ENCODE assay signal across 36 cellular contexts in the genomic region with DNA sequence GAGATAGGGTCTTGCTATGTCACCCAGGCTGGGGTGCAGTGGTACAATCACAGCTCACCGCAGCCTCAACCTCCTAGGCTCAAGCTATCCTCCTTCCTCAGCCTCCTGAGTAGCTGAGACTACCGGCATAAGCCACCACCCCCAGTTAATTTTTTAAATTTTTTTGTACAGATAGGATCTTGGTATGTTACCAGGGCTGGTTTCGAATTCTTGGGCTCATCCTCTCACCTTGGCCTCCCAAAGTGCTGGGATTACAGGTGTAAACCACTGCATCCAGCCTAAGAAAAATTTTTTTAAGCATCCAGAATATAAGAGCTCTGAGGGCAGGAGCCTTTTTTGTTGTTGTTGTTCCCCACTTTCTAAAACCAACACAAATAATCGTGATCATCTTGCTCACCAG.
"Had no signal": no experiment of that assay in that cellular context is flagged by ENCODE, and none has a peak within 500 bp of the region (broad histone marks: within the 10 kb centered on the region; RNA-seq: fewer than 3 reads in every experiment).

No MANE protein-coding gene starts in this region.

- H3K9ac ChIP-seq: KMS-11 had no signal

- H3K4me2 ChIP-seq: KMS-11 had no signal

- H3K9me3 ChIP-seq: MG63 had no signal

- DNase-seq: Karpas-422, Kasumi-1, KG1, MG63, MM.1S, MV-4-11, NCI-H1048, NCI-H1092, NCI-H1092 treated with DMSO at 0.1 percent for 48 hours, NCI-H1105, NCI-H1105 treated with DMSO at 0.1 percent for 48 hours, NCI-H1417, NCI-H1417 treated with DMSO at 0.1 percent for 48 hours, NCI-H1436, NCI-H1436 treated with DMSO at 0.1 percent for 48 hours, NCI-H146, NCI-H1694, NCI-H1694 treated with DMSO at 0.1 percent for 48 hours, NCI-H187, NCI-H187 treated with DMSO at 0.1 percent for 48 hours, NCI-H1930, NCI-H2029, NCI-H2029 treated with DMSO at 0.1 percent for 48 hours, NCI-H2081, NCI-H2081 treated with DMSO at 0.1 percent for 48 hours, NCI-H2107, NCI-H2171, NCI-H2171 treated with DMSO at 0.1 percent for 48 hours, NCI-H2227 treated with DMSO at 0.1 percent for 48 hours, NCI-H226, NCI-H345, NCI-H446, NCI-H446 treated with DMSO at 0.1 percent for 48 hours, NCI-H510A, NCI-H510A treated with DMSO at 0.1 percent for 48 hours had no signal

- H3K4me3 ChIP-seq: MG63 had no signal

- H3K27me3 ChIP-seq: MG63 had no signal

- H3K27ac ChIP-seq: KMS-11 had no signal
